Comparison of ENCODE assay signal across 17 cellular contexts in the genomic region with DNA sequence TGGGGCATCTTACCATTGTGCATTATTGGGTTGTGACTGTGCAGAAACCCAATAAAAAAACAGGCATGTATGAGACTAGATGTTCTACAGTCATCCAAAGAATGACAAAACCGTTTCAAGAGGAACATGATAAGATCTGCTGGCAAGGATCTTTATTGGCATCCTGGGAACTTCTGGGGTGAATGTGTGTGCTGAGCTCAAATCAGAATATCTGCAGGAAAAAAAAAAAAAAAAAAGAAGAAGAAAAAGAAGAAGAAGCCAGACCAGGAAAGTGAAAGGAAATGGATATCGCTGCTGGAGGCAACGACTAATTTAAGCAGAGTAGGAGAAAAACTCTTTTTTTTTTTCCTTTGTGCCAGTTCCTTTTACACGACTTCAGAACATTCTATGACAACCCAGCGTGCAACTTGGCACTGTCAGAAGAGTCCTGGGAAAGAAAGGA.
DNase-seq lines count a peak whose midpoint lies in the region; ATAC-seq and TF ChIP-seq lines count a peak whose summit lies in the region.
"Had no signal": no experiment of that assay in that cellular context is flagged by ENCODE, and none has a peak within 500 bp of the region (broad histone marks: within the 10 kb centered on the region; RNA-seq: fewer than 3 reads in every experiment).

No MANE protein-coding gene starts in this region.

- H3K27ac Mint-ChIP-seq in CD14-positive monocyte (peak overlapping the region in 3 of 7 donors; percentile 10 to 25 (median 24)), neural progenitor cell (no peak overlapping the region)
- H3K27ac Mint-ChIP-seq: CD4-positive, alpha-beta T cell; nephron progenitor cell had no signal

- H3K36me3 Mint-ChIP-seq in CD14-positive monocyte (no peaks in the 10 kb centered on the region), neural progenitor cell (no peaks in the 10 kb centered on the region)

- H3K27me3 ChIP-seq in MG63 (no peaks in the 10 kb centered on the region), breast epithelium (no peaks in the 10 kb centered on the region), mesendoderm (ENCODE audit: insufficient read depth, low read length, poor library complexity) (no peaks in the 10 kb centered on the region), vagina (no peaks in the 10 kb centered on the region), neural progenitor cell (no peaks in the 10 kb centered on the region)
- H3K27me3 ChIP-seq: cardiac muscle cell had no signal

- H2AFZ ChIP-seq in neural progenitor cell (replicated peaks) = no peak overlapping the region

- H3K4me3 ChIP-seq in MG63 (peak overlapping the region; percentile 29), breast epithelium (peak overlapping the region in 2 of 3 donors; percentile 31 to 39), mesendoderm (ENCODE audit: low read length) (no peak overlapping the region), vagina (no peak overlapping the region), neural progenitor cell (no peak overlapping the region)
- H3K4me3 ChIP-seq: cardiac muscle cell had no signal

- TF ChIP-seq CTCF in CD14-positive monocyte (IDR thresholded peaks at IDR 0.05) = no peak
- no peak for TF ChIP-seq CTCF in breast epithelium (IDR thresholded peaks at IDR 0.05)
- no peak for TF ChIP-seq CTCF in vagina (IDR thresholded peaks at IDR 0.05)
- no peak for TF ChIP-seq CTCF in neural progenitor cell (IDR thresholded peaks at IDR 0.05)

- H3K27me3 Mint-ChIP-seq in CD14-positive monocyte (ENCODE audit: low read depth in 3 of 3) (peaks cover 2 to 4% (median 3%) of the 10 kb centered on the region in 3 donors), neural progenitor cell (ENCODE audit: insufficient read depth, low read depth) (peaks cover 2% of the 10 kb centered on the region)

- no peaks in the 10 kb centered on the region for H3K36me3 ChIP-seq in MG63
- H3K36me3 ChIP-seq in breast epithelium = no peaks in the 10 kb centered on the region
- H3K36me3 ChIP-seq in mesendoderm (ENCODE audit: control insufficient read depth, insufficient read depth, low read length) = no peaks in the 10 kb centered on the region
- H3K36me3 ChIP-seq in vagina = no peaks in the 10 kb centered on the region
- H3K36me3 ChIP-seq in neural progenitor cell = no peaks in the 10 kb centered on the region
- H3K36me3 ChIP-seq: cardiac muscle cell had no signal

- H2BK120ac ChIP-seq in mesendoderm (ENCODE audit: low read depth, low read length) = no peak overlapping the region

- H4K20me1 ChIP-seq in neural progenitor cell (ENCODE audit: low read depth) = no peaks in the 10 kb centered on the region

- no peak overlapping the region for H2BK15ac ChIP-seq in mesendoderm (replicated peaks; ENCODE audit: low read depth)

- no peaks in the 10 kb centered on the region for H3K4me1 ChIP-seq in breast epithelium
- no peaks in the 10 kb centered on the region for H3K4me1 ChIP-seq in mesendoderm (ENCODE audit: control insufficient read depth, low read depth, low read length)
- H3K4me1 ChIP-seq in vagina = no peaks in the 10 kb centered on the region
- H3K4me1 ChIP-seq in neural progenitor cell = no peaks in the 10 kb centered on the region

- H3K4me2 ChIP-seq in mesendoderm (ENCODE audit: low read length) (no peak overlapping the region), neural progenitor cell (no peak overlapping the region)

- H3K4me1 Mint-ChIP-seq in CD14-positive monocyte = peaks cover 15% of the 10 kb centered on the region
- no peaks in the 10 kb centered on the region for H3K4me1 Mint-ChIP-seq in neural progenitor cell
- H3K4me1 Mint-ChIP-seq: nephron progenitor cell had no signal

- no peak overlapping the region for H3K4ac ChIP-seq in mesendoderm (ENCODE audit: low read depth, low read length)

- no peak overlapping the region for H2BK5ac ChIP-seq in mesendoderm (ENCODE audit: low read length)

- TF ChIP-seq POLR2A in breast epithelium (IDR thresholded peaks at IDR 0.05) (no peak), vagina (IDR thresholded peaks at IDR 0.05) (no peak)

- peak overlapping the region; percentile 39 for H3K18ac ChIP-seq in mesendoderm (ENCODE audit: low read length)

- no peaks in the 10 kb centered on the region for H3K79me1 ChIP-seq in mesendoderm (ENCODE audit: low read length)

- no peak overlapping the region for H2AK5ac ChIP-seq in mesendoderm (ENCODE audit: low read length)

- H3K4me3 Mint-ChIP-seq in CD14-positive monocyte (peak overlapping the region; percentile 52 to 86), neural progenitor cell (no peak overlapping the region)
- H3K4me3 Mint-ChIP-seq: CD4-positive, alpha-beta T cell; nephron progenitor cell had no signal

- H4K8ac ChIP-seq in mesendoderm (ENCODE audit: low read depth, low read length) = no peak overlapping the region

- ATAC-seq in GM21619 (IDR thresholded peaks at IDR 0.05; ENCODE audit: unreplicated experiment) = no peak

- DNase-seq in CD14-positive monocyte (ENCODE audit: low spot score) (no peak), MG63 (peak; percentile 9), breast epithelium (ENCODE audit: low spot score in 2 of 2) (no peak), mesendoderm (no peak), vagina (ENCODE audit: extremely low spot score in 2 of 2) (no peak), neural progenitor cell (ENCODE audit: low spot score) (no peak), hippocampal formation (lab: John Stamatoyannopoulos, UW) (no peak)
- DNase-seq: activated CD4-positive, alpha-beta T cell treated with anti-CD3 and anti-CD28 coated beads for 4 hours; CD4-positive, alpha-beta T cell; foreskin melanocyte; NCI-H1436 treated with DMSO at 0.1 percent for 48 hours; NCI-H526 treated with DMSO at 0.1 percent for 48 hours; nephron progenitor cell; stimulated activated CD8-positive, alpha-beta memory T cell treated with anti-CD3 and anti-CD28 coated beads, Interleukin-4, amount 100 ng/mL, for 48 hours had no signal

- H3K79me2 ChIP-seq in mesendoderm (ENCODE audit: control insufficient read depth, insufficient read depth, low read length) = no peaks in the 10 kb centered on the region
- no peaks in the 10 kb centered on the region for H3K79me2 ChIP-seq in neural progenitor cell (ENCODE audit: low read depth)

- H3K9ac ChIP-seq in mesendoderm (ENCODE audit: low read length) = no peak overlapping the region
- H3K9ac ChIP-seq in neural progenitor cell = no peak overlapping the region

- H3K9me3 Mint-ChIP-seq in CD14-positive monocyte (peaks cover 4 to 12% (median 11%) of the 10 kb centered on the region in 7 donors), neural progenitor cell (peaks cover 11% of the 10 kb centered on the region)
- H3K9me3 Mint-ChIP-seq: CD4-positive, alpha-beta T cell had no signal

- H3K9me3 ChIP-seq in MG63 (no peaks in the 10 kb centered on the region), breast epithelium (peaks cover 3 to 9% of the 10 kb centered on the region in 2 donors), vagina (no peaks in the 10 kb centered on the region), neural progenitor cell (ENCODE audit: low read depth) (peaks cover 8% of the 10 kb centered on the region)

- no peaks in the 10 kb centered on the region for H3F3A ChIP-seq in neural progenitor cell (ENCODE audit: low read depth)

- intact Hi-C loops in CD14-positive monocyte (cut with micrococcal nuclease) = no loop called here
- intact Hi-C loops in breast epithelium (cut with DNase I; ENCODE audit: low total_unique reads) = no loop called here
- intact Hi-C loops in vagina (cut with DNase I) = no loop called here

- no peak overlapping the region for H4K5ac ChIP-seq in mesendoderm (ENCODE audit: low read length)

- no CpG with 5 or more reads among the region's 5 CpGs for WGBS in mesendoderm (ENCODE audit: extremely low coverage, insufficient coverage, low lambda C conversion rate)

- H3K27ac ChIP-seq in breast epithelium (no peak overlapping the region), mesendoderm (ENCODE audit: low read depth, low read length) (no peak overlapping the region), vagina (no peak overlapping the region), neural progenitor cell (no peak overlapping the region)
- H3K27ac ChIP-seq: cardiac muscle cell, HL-60 had no signal

- H3K56ac ChIP-seq in mesendoderm (ENCODE audit: low read length) = no peak overlapping the region

- no peak overlapping the region for H3K23ac ChIP-seq in mesendoderm (ENCODE audit: low read length)

Comparison
In these comparisons a context has a peak if more than half of its experiments do, and no peak if none do; other contexts are left out.
1. H3K4me3 ChIP-seq: peak in MG63 (single experiment) and breast epithelium (2 of 3); none in mesendoderm (single experiment), vagina (0 of 2) and neural progenitor cell (single experiment).